Comparison of ENCODE assay signal across 24 cellular contexts in genomic region chr17:21258593-21258992, GRCh38.
"Had no signal": no experiment of that assay in that cellular context is flagged by ENCODE, and none has a peak within 500 bp of the region (broad histone marks: within the 10 kb centered on the region; RNA-seq: fewer than 3 reads in every experiment).

No MANE protein-coding gene starts in this region.

- H3K27ac ChIP-seq: colonic mucosa, hepatocyte, left ventricle myocardium inferior, lower lobe of right lung, parathyroid adenoma, spleen, stomach, thyroid gland, upper lobe of left lung, vagina had no signal

- DNase-seq: colonic mucosa; dermis blood vessel endothelial cell; foreskin melanocyte; head of caudate nucleus; kidney; left cardiac atrium; left ventricle myocardium inferior; lower lobe of right lung; naive B cell; nephron progenitor cell; spleen; stimulated activated CD4-positive, alpha-beta T cell treated with anti-CD3 and anti-CD28 coated beads, Interleukin-15, amount 100 ng/mL, for 24 hours; stimulated activated CD4-positive, alpha-beta T cell treated with anti-CD3 and anti-CD28 coated beads, Interleukin-1b, Interleukin-23, amount 100 ng/mL, for 48 hours; stimulated activated CD4-positive, alpha-beta T cell treated with anti-CD3 and anti-CD28 coated beads, Interleukin-4, amount 100 ng/mL, for 4 hours; stimulated activated naive CD4-positive, alpha-beta T cell; stomach; substantia nigra; thyroid gland; upper lobe of left lung had no signal

- H3K79me2 ChIP-seq: hepatocyte, parathyroid adenoma had no signal

- H3K36me3 Mint-ChIP-seq: memory B cell, naive B cell had no signal

- H3K9me3 Mint-ChIP-seq: memory B cell, naive B cell, nephron progenitor cell had no signal

- H2AFZ ChIP-seq: hepatocyte, parathyroid adenoma had no signal

- FAIRE-seq: kidney had no signal

- H3K9ac ChIP-seq: parathyroid adenoma had no signal

- H3K36me3 ChIP-seq: colonic mucosa, left ventricle myocardium inferior, lower lobe of right lung, spleen, stomach, thyroid gland, upper lobe of left lung, vagina had no signal

- H3K4me1 ChIP-seq: parathyroid adenoma had no signal

- H3K4me2 ChIP-seq: hepatocyte had no signal

- H3K4me1 Mint-ChIP-seq: memory B cell had no signal

- H3K4me3 Mint-ChIP-seq: memory B cell, naive B cell, nephron progenitor cell had no signal

- H3K4me3 ChIP-seq: colonic mucosa, hepatocyte, left ventricle myocardium inferior, lower lobe of right lung, spleen, stomach, thyroid gland, upper lobe of left lung, vagina had no signal

- H3K27me3 ChIP-seq: colonic mucosa, hepatocyte, spleen, stomach, thyroid gland, upper lobe of left lung, vagina had no signal

- H3K27ac Mint-ChIP-seq: memory B cell, nephron progenitor cell had no signal

- H3K9me3 ChIP-seq: colonic mucosa, left ventricle myocardium inferior, lower lobe of right lung, spleen, stomach, thyroid gland, upper lobe of left lung, vagina had no signal

- ATAC-seq: left cardiac atrium, lower lobe of right lung, sciatic nerve had no signal

- H3K27me3 Mint-ChIP-seq: memory B cell had no signal
